12 cellular contexts compared by ENCODE assay signal in genomic region chr2:201887851-201888451, GRCh38.
DNase-seq lines count a peak whose midpoint lies in the region; ATAC-seq and TF ChIP-seq lines count a peak whose summit lies in the region.
"Had no signal": no experiment of that assay in that cellular context is flagged by ENCODE, and none has a peak within 500 bp of the region (broad histone marks: within the 10 kb centered on the region; RNA-seq: fewer than 3 reads in every experiment).

No MANE protein-coding gene starts in this region.

- H3K27ac ChIP-seq in right cardiac atrium (ENCODE audit: low read length) (no peak overlapping the region), muscle layer of duodenum (ENCODE audit: low read length) (no peak overlapping the region), urinary bladder (ENCODE audit: low read depth) (no peak overlapping the region)
- H3K27ac ChIP-seq: HL-60 had no signal

- DNase-seq in right cardiac atrium = no peak
- no peak for DNase-seq in left cardiac atrium
- DNase-seq in choroid plexus epithelial cell (ENCODE audit: low read depth) = no peak
- no peak for DNase-seq in effector memory CD8-positive, alpha-beta T cell
- DNase-seq in stimulated activated CD4-positive, alpha-beta T cell treated with anti-CD3 and anti-CD28 coated beads, Interleukin-4, amount 100 ng/mL, for 1 hour = no peak
- DNase-seq: C1 segment of cervical spinal cord, NCI-H1105, T1000 had no signal

- peak overlapping the region; percentile 66 for H3K4me3 ChIP-seq in right cardiac atrium (ENCODE audit: low read length)
- H3K4me3 ChIP-seq in choroid plexus epithelial cell (ENCODE audit: low read depth, low read length) = peak overlapping the region; percentile 47
- peak overlapping the region; percentile 35 to 54 for H3K4me3 ChIP-seq in muscle layer of duodenum (ENCODE audit: low read depth in 1 of 2, low read length in 2 of 2)
- H3K4me3 ChIP-seq in urinary bladder (ENCODE audit: low read depth, low read length) = peak overlapping the region; percentile 18

- no peak overlapping the region for H3K27ac Mint-ChIP-seq in effector memory CD8-positive, alpha-beta T cell

- H3K36me3 Mint-ChIP-seq in effector memory CD8-positive, alpha-beta T cell (ENCODE audit: insufficient read depth) = no peaks in the 10 kb centered on the region

- H3K4me1 ChIP-seq in right cardiac atrium (ENCODE audit: control insufficient read depth, insufficient read depth, low read length) (no peaks in the 10 kb centered on the region), muscle layer of duodenum (ENCODE audit: control insufficient read depth in 1 of 2, insufficient read depth in 2 of 2, low read length in 2 of 2) (peaks cover 0 to 23% of the 10 kb centered on the region in 2 donors), urinary bladder (ENCODE audit: insufficient read depth) (peaks cover 1% of the 10 kb centered on the region)

- peaks cover 56 to 72% of the 10 kb centered on the region in 2 donors for H3K27me3 Mint-ChIP-seq in effector memory CD8-positive, alpha-beta T cell

- H3K4me3 Mint-ChIP-seq in effector memory CD8-positive, alpha-beta T cell = no peak overlapping the region

- H3K9me3 Mint-ChIP-seq in effector memory CD8-positive, alpha-beta T cell = no peaks in the 10 kb centered on the region

- no peaks in the 10 kb centered on the region for H3K27me3 ChIP-seq in right cardiac atrium (ENCODE audit: control insufficient read depth, insufficient read depth)
- H3K27me3 ChIP-seq in muscle layer of duodenum (ENCODE audit: low read depth, low read length) = no peaks in the 10 kb centered on the region

- ATAC-seq in right cardiac atrium = no peak
- no peak for ATAC-seq in left cardiac atrium
- ATAC-seq in effector memory CD8-positive, alpha-beta T cell (replicated peaks) = no peak
- no peak for ATAC-seq in GM21447 (IDR thresholded peaks at IDR 0.05; ENCODE audit: unreplicated experiment)

- WGBS in right cardiac atrium = 15% methylated on average over 9 of the region's 9 CpGs
- WGBS in urinary bladder = 30% methylated on average over 9 of the region's 9 CpGs

- H3K36me3 ChIP-seq in muscle layer of duodenum (ENCODE audit: control insufficient read depth in 1 of 2, insufficient read depth in 2 of 2, low read length in 2 of 2) (no peaks in the 10 kb centered on the region), urinary bladder (ENCODE audit: insufficient read depth) (no peaks in the 10 kb centered on the region)

- H3K9me3 ChIP-seq in right cardiac atrium (ENCODE audit: control insufficient read depth, low read length) (no peaks in the 10 kb centered on the region), muscle layer of duodenum (ENCODE audit: control insufficient read depth in 1 of 2, low read length in 2 of 2) (no peaks in the 10 kb centered on the region)

- intact Hi-C loops in right cardiac atrium (cut with DNase I) (loop anchor here in 2 of 4 donors (10.0 kb wide), 1 partner anchor 147 kb away; the partner anchor contains the start of gene FZD7 (in 2 of the 2)), left cardiac atrium (cut with DNase I) (loop anchor here in 1 of 2 donors (10.0 kb wide), 1 partner anchor 147 kb away; the partner anchor contains the start of gene FZD7)

- no peak for TF ChIP-seq CTCF in choroid plexus epithelial cell (conservative IDR thresholded peaks at IDR 0.05; ENCODE audit: low read depth, low read length)

- peaks cover 0 to 2% of the 10 kb centered on the region in 2 donors for H3K4me1 Mint-ChIP-seq in effector memory CD8-positive, alpha-beta T cell (ENCODE audit: low read depth in 2 of 2)
